12 cellular contexts compared by ENCODE assay signal in the genomic region with DNA sequence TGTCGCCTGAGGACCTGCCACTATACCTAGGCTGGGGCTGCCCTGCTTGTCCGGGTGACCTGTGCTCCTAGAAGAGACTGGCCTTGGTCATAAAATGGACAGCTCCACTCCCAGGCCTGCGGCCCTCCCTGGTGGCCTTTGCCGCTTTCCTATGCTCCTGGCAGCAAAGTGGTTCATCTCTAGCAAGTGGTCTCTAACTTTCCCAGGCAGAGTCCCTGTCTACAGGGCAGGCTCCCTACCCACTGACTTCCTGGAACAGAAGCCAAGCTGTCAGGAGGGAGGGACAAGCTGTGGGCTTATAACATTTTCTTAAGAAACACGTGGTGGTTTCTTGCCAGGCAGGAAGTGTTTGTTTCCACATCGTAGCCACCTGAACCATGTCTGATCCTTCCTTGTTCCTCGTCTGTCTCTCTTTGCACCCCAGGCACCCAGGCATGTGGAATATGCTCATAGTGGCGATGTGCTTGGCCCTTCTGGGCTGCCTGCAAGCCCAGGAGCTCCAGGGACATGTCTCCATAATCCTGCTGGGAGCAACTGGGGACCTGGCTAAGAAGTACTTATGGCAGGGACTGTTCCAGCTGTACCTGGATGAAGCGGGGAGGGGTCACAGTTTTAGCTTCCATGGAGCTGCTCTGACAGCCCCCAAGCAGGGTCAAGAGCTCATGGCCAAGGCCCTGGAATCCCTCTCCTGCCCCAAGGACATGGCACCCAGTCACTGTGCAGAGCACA. TPM values are rescaled to one million over a fixed set of nuclear protein-coding genes. Genes with fewer than 3 reads are reported as not detected.
DNase-seq lines count a peak whose midpoint lies in the region; ATAC-seq, FAIRE-seq and TF ChIP-seq lines count a peak whose summit lies in the region.
"Had no signal": no experiment of that assay in that cellular context is flagged by ENCODE, and none has a peak within 500 bp of the region (broad histone marks: within the 10 kb centered on the region; RNA-seq: fewer than 3 reads in every experiment).

No MANE protein-coding gene starts in this region.

- H3K27ac Mint-ChIP-seq in activated T-cell treated with anti-CD3 and anti-CD28 coated beads, Interleukin-2, amount 50 U/mL, for 24 hours, result peak overlapping the region; percentile 23
- peak overlapping the region; percentile 81 for H3K27ac Mint-ChIP-seq in T-helper 2 cell treated with Interferon-gamma antibody and Interleukin-4, amounts not matched to agents 5 μg/mL and 100 μg/mL, for 36 hours
- peak overlapping the region; percentile 74 for H3K27ac Mint-ChIP-seq in stimulated activated effector memory CD8-positive, alpha-beta T cell treated with anti-CD3 and anti-CD28 coated beads, Interleukin-12 subunit alpha, Interleukin-12 subunit beta, amount 100 ng/mL, for 72 hours

- ATAC-seq in stimulated activated effector memory CD8-positive, alpha-beta T cell treated with anti-CD3 and anti-CD28 coated beads, Interleukin-12 subunit alpha, Interleukin-12 subunit beta, amount 100 ng/mL, for 72 hours, result no peak

- no peaks in the 10 kb centered on the region for H3K27me3 Mint-ChIP-seq in activated T-cell treated with anti-CD3 and anti-CD28 coated beads, Interleukin-2, amount 50 U/mL, for 24 hours
- no peaks in the 10 kb centered on the region for H3K27me3 Mint-ChIP-seq in T-helper 2 cell treated with Interferon-gamma antibody and Interleukin-4, amounts not matched to agents 5 μg/mL and 100 μg/mL, for 36 hours (ENCODE audit: low read depth)
- H3K27me3 Mint-ChIP-seq: naive B cell had no signal

- H3K4me1 Mint-ChIP-seq in activated T-cell treated with anti-CD3 and anti-CD28 coated beads, Interleukin-2, amount 50 U/mL, for 24 hours (ENCODE audit: low read depth), result peaks cover 26% of the 10 kb centered on the region
- peaks cover 51% of the 10 kb centered on the region for H3K4me1 Mint-ChIP-seq in T-helper 2 cell treated with Interferon-gamma antibody and Interleukin-4, amounts not matched to agents 5 μg/mL and 100 μg/mL, for 36 hours (ENCODE audit: low read depth)
- H3K4me1 Mint-ChIP-seq in stimulated activated effector memory CD8-positive, alpha-beta T cell treated with anti-CD3 and anti-CD28 coated beads, Interleukin-12 subunit alpha, Interleukin-12 subunit beta, amount 100 ng/mL, for 72 hours, result peaks cover 22% of the 10 kb centered on the region

- H3K27me3 ChIP-seq in keratinocyte (ENCODE audit: control insufficient read depth, extremely low read depth, insufficient read depth, low read length) (peaks cover 13% of the 10 kb centered on the region), MG63 (no peaks in the 10 kb centered on the region)

- in situ Hi-C loops in GM13976 (cut with MboI; ENCODE audit: low sequenced_read_pairs, unreplicated experiment), result no loop called here

- H3K9me3 ChIP-seq in keratinocyte (ENCODE audit: control insufficient read depth, low read depth, low read length) (no peaks in the 10 kb centered on the region), MG63 (no peaks in the 10 kb centered on the region)

- H3K4me3 ChIP-seq in keratinocyte (ENCODE audit: control insufficient read depth in 2 of 3, extremely low read depth in 1 of 3, insufficient read depth in 2 of 3, low read depth in 1 of 3, low read length in 3 of 3), result no peak overlapping the region
- H3K4me3 ChIP-seq in MG63, result no peak overlapping the region

- TF ChIP-seq CTCF in keratinocyte (optimal IDR thresholded peaks at IDR 0.05 in 1 of 3, IDR thresholded peaks at IDR 0.05 in 1 of 3, conservative IDR thresholded peaks at IDR 0.05 in 1 of 3; ENCODE audit: extremely low read depth in 1 of 3, insufficient read depth in 2 of 3, low read length in 3 of 3), result no peak
- no peak for TF ChIP-seq CTCF in GM13976 (IDR thresholded peaks at IDR 0.05; ENCODE audit: borderline replicate concordance, control extremely low read depth, extremely low read depth, insufficient read depth, missing control alignments)

- H3K4me3 Mint-ChIP-seq in activated T-cell treated with anti-CD3 and anti-CD28 coated beads, Interleukin-2, amount 50 U/mL, for 24 hours, result no peak overlapping the region
- peak overlapping the region; percentile 64 for H3K4me3 Mint-ChIP-seq in T-helper 2 cell treated with Interferon-gamma antibody and Interleukin-4, amounts not matched to agents 5 μg/mL and 100 μg/mL, for 36 hours
- no peak overlapping the region for H3K4me3 Mint-ChIP-seq in stimulated activated effector memory CD8-positive, alpha-beta T cell treated with anti-CD3 and anti-CD28 coated beads, Interleukin-12 subunit alpha, Interleukin-12 subunit beta, amount 100 ng/mL, for 72 hours

- peaks cover 15% of the 10 kb centered on the region for H3K36me3 Mint-ChIP-seq in activated T-cell treated with anti-CD3 and anti-CD28 coated beads, Interleukin-2, amount 50 U/mL, for 24 hours (ENCODE audit: low read depth)
- peaks cover 29% of the 10 kb centered on the region for H3K36me3 Mint-ChIP-seq in T-helper 2 cell treated with Interferon-gamma antibody and Interleukin-4, amounts not matched to agents 5 μg/mL and 100 μg/mL, for 36 hours (ENCODE audit: low read depth)
- peaks cover 14% of the 10 kb centered on the region for H3K36me3 Mint-ChIP-seq in stimulated activated effector memory CD8-positive, alpha-beta T cell treated with anti-CD3 and anti-CD28 coated beads, Interleukin-12 subunit alpha, Interleukin-12 subunit beta, amount 100 ng/mL, for 72 hours

- H3K9me1 ChIP-seq in keratinocyte (ENCODE audit: control insufficient read depth, extremely low read depth, insufficient read depth, low read length), result no peaks in the 10 kb centered on the region

- no peaks in the 10 kb centered on the region for H3K9me3 Mint-ChIP-seq in activated T-cell treated with anti-CD3 and anti-CD28 coated beads, Interleukin-2, amount 50 U/mL, for 24 hours
- no peaks in the 10 kb centered on the region for H3K9me3 Mint-ChIP-seq in T-helper 2 cell treated with Interferon-gamma antibody and Interleukin-4, amounts not matched to agents 5 μg/mL and 100 μg/mL, for 36 hours
- no peaks in the 10 kb centered on the region for H3K9me3 Mint-ChIP-seq in stimulated activated effector memory CD8-positive, alpha-beta T cell treated with anti-CD3 and anti-CD28 coated beads, Interleukin-12 subunit alpha, Interleukin-12 subunit beta, amount 100 ng/mL, for 72 hours
- H3K9me3 Mint-ChIP-seq: naive B cell had no signal

- H4K20me1 ChIP-seq in keratinocyte (ENCODE audit: control insufficient read depth, extremely low read depth, insufficient read depth, low read length), result no peaks in the 10 kb centered on the region

- H3K27ac ChIP-seq in keratinocyte (ENCODE audit: control insufficient read depth, insufficient read depth, low read length), result no peak overlapping the region

- H3K36me3 ChIP-seq in keratinocyte (ENCODE audit: control insufficient read depth in 2 of 2, extremely low read depth in 1 of 2, insufficient read depth in 2 of 2, low read length in 2 of 2) (no peaks in the 10 kb centered on the region), MG63 (peaks cover 7% of the 10 kb centered on the region)

- H3K4me1 ChIP-seq in keratinocyte (ENCODE audit: control insufficient read depth, extremely low read depth, insufficient read depth, low read length), result peaks cover 15% of the 10 kb centered on the region

- dilution Hi-C loops in keratinocyte (cut with MboI; ENCODE audit: extremely low pct_ligation_motif_present, low sequenced_read_pairs), result no loop called here

- H3K4me2 ChIP-seq in keratinocyte (ENCODE audit: control insufficient read depth, extremely low read depth, insufficient read depth, low read depth, low read length), result no peak overlapping the region

- no peak overlapping the region for H3K9ac ChIP-seq in keratinocyte (ENCODE audit: control insufficient read depth, extremely low read depth, insufficient read depth, low read length)

- H2AFZ ChIP-seq in keratinocyte (ENCODE audit: control insufficient read depth, low read length), result no peak overlapping the region

- peak; percentile 41 for FAIRE-seq in keratinocyte (lab: Jason Lieb, UNC)

- H3K79me2 ChIP-seq in keratinocyte (ENCODE audit: control insufficient read depth, insufficient read depth, low read length), result no peaks in the 10 kb centered on the region

- no peak for DNase-seq in activated T-cell treated with anti-CD3 and anti-CD28 coated beads, Interleukin-2, amount 50 U/mL, for 24 hours
- no peak for DNase-seq in activated T-cell treated with anti-CD3 and anti-CD28 coated beads, Interleukin-2, amount 50 U/mL, for 1 hour
- DNase-seq in T-helper 2 cell treated with Interferon-gamma antibody and Interleukin-4, amounts not matched to agents 5 μg/mL and 100 μg/mL, for 36 hours (ENCODE audit: low spot score), result no peak
- DNase-seq in keratinocyte (ENCODE audit: low read depth, low spot score) (no peak), MG63 (no peak), GM13976 (ENCODE audit: low spot score) (no peak), occipital lobe (lab: John Stamatoyannopoulos, UW) (no peak)
- no peak for DNase-seq in stimulated activated effector memory CD8-positive, alpha-beta T cell treated with anti-CD3 and anti-CD28 coated beads, Interleukin-12 subunit alpha, Interleukin-12 subunit beta, amount 100 ng/mL, for 72 hours (ENCODE audit: low spot score in 2 of 2)
- DNase-seq: activated CD4-positive, alpha-beta T cell treated with anti-CD3 and anti-CD28 coated beads, Interleukin-2, amount 50 U/mL, for 1 hour; naive B cell; NCI-H2029; stimulated activated CD4-positive, alpha-beta T cell treated with anti-CD3 and anti-CD28 coated beads, Interleukin-4, amount 100 ng/mL, for 24 hours had no signal

RNA-seq across cellular contexts. Expression of a gene that starts 10.1 kb away (rescaled TPM):
- polyA plus RNA-seq in keratinocyte, result 3.3 to 4.5 TPM (median 4.4 TPM) in 3 replicates
- 1.2 TPM for polyA plus RNA-seq in keratinocyte (2011; ENCODE audit: low read depth)
- polyA plus RNA-seq in keratinocyte (2011; cell fraction: cytosol; rRNA removed), result 2.1 TPM in 2 replicates
- polyA plus RNA-seq in keratinocyte (2011; cell fraction: nucleus; rRNA removed), result 13.8 and 18.0 TPM in 2 replicates
- polyA plus RNA-seq in keratinocyte (2012; ENCODE audit: low replicate concordance), result 4.2 and 5.5 TPM in 2 replicates
- 4.9 to 10.6 TPM (median 6.0 TPM) in 3 replicates for polyA minus RNA-seq in keratinocyte
- 4.6 TPM for polyA minus RNA-seq in keratinocyte (2011; cell fraction: cytosol; rRNA and poly(A)+ RNA removed)
- 12.8 and 18.5 TPM in 2 replicates for polyA minus RNA-seq in keratinocyte (2011; cell fraction: nucleus; rRNA and poly(A)+ RNA removed)
- total RNA-seq in MG63 (2014; rRNA removed; shearing (Covaris generic); ENCODE audit: low replicate concordance), result 14.1 and 16.7 TPM in 2 replicates
- 6.2 TPM for total RNA-seq in occipital lobe

RNA-seq across cellular contexts. Expression of a gene that starts 48.0 kb away (rescaled TPM):
- 16.9 to 43.2 TPM (median 19.8 TPM) in 3 replicates for polyA plus RNA-seq in keratinocyte
- polyA plus RNA-seq in keratinocyte (2011; ENCODE audit: low read depth), result 19.8 TPM
- 12.1 and 17.8 TPM in 2 replicates for polyA plus RNA-seq in keratinocyte (2011; cell fraction: cytosol; rRNA removed)
- polyA plus RNA-seq in keratinocyte (2011; cell fraction: nucleus; rRNA removed), result 19.7 and 26.5 TPM in 2 replicates
- 18.5 and 23.4 TPM in 2 replicates for polyA plus RNA-seq in keratinocyte (2012; ENCODE audit: low replicate concordance)
- 14.3 to 41.7 TPM (median 16.8 TPM) in 3 replicates for polyA minus RNA-seq in keratinocyte
- 18.4 TPM for polyA minus RNA-seq in keratinocyte (2011; cell fraction: cytosol; rRNA and poly(A)+ RNA removed)
- 19.2 and 24.3 TPM in 2 replicates for polyA minus RNA-seq in keratinocyte (2011; cell fraction: nucleus; rRNA and poly(A)+ RNA removed)
- total RNA-seq in MG63 (2014; rRNA removed; shearing (Covaris generic); ENCODE audit: low replicate concordance), result 6.4 and 11.4 TPM in 2 replicates
- 2.3 TPM for total RNA-seq in occipital lobe

Comparison
In these comparisons a context has a peak if more than half of its experiments do, and no peak if none do; other contexts are left out.
1. H3K27ac Mint-ChIP-seq: peak in every context shown above with its lines; median percentile 81 in T-helper 2 cell treated with Interferon-gamma antibody and Interleukin-4, amounts not matched to agents 5 μg/mL and 100 μg/mL, for 36 hours; 74 in stimulated activated effector memory CD8-positive, alpha-beta T cell treated with anti-CD3 and anti-CD28 coated beads, Interleukin-12 subunit alpha, Interleukin-12 subunit beta, amount 100 ng/mL, for 72 hours; 23 in activated T-cell treated with anti-CD3 and anti-CD28 coated beads, Interleukin-2, amount 50 U/mL, for 24 hours.